ENCODE assay signal across 8 cellular contexts in genomic region chr1:197327776-197328364, GRCh38. TPM values are rescaled to one million over a fixed set of nuclear protein-coding genes. Genes with fewer than 3 reads are reported as not detected.
DNase-seq lines count a peak whose midpoint lies in the region; ATAC-seq and TF ChIP-seq lines count a peak whose summit lies in the region.

No MANE protein-coding gene starts in this region.

- TF ChIP-seq CTCF in heart right ventricle (IDR thresholded peaks at IDR 0.05) (peak; percentile 20 to 68 (median 49)), esophagus squamous epithelium (IDR thresholded peaks at IDR 0.05) (peak in 4 of 6 experiments; percentile 7 to 42 (median 30)), uterus (IDR thresholded peaks at IDR 0.05) (peak in 3 of 4 experiments; percentile 11 to 15 (median 13))

- TF ChIP-seq POLR2A in esophagus squamous epithelium (IDR thresholded peaks at IDR 0.05), result no peak
- no peak for TF ChIP-seq POLR2A in uterus (IDR thresholded peaks at IDR 0.05)

- 36 to 47% methylated on average over 2 of the region's 2 CpGs for WGBS in heart right ventricle, 2 donors
- WGBS in esophagus squamous epithelium, 2 donors, result 8 to 17% methylated on average over 2 of the region's 2 CpGs

- DNase-seq in heart right ventricle (no peak), cardiac septum (ENCODE audit: low spot score) (no peak), NCI-H69 (lab: John Stamatoyannopoulos, UW) (peak; percentile 40), esophagus squamous epithelium (lab: John Stamatoyannopoulos, UW) (no peak), uterus (no peak)
- DNase-seq in stimulated activated CD4-positive, alpha-beta T cell treated with anti-CD3 and anti-CD28 coated beads, Interleukin-1b, Interleukin-23, amount 100 ng/mL, for 48 hours, result no peak

- H3K27ac ChIP-seq in heart right ventricle, result no peak overlapping the region
- H3K27ac ChIP-seq in esophagus squamous epithelium, result no peak overlapping the region
- H3K27ac ChIP-seq in uterus, result no peak overlapping the region

- H3K27me3 ChIP-seq in heart right ventricle (no peaks in the 10 kb centered on the region), esophagus squamous epithelium (no peaks in the 10 kb centered on the region), uterus (no peaks in the 10 kb centered on the region)

- H3K36me3 ChIP-seq in heart right ventricle (no peaks in the 10 kb centered on the region), esophagus squamous epithelium (no peaks in the 10 kb centered on the region), uterus (no peaks in the 10 kb centered on the region)

- H3K4me3 ChIP-seq in heart right ventricle (no peak overlapping the region), esophagus squamous epithelium (no peak overlapping the region), uterus (no peak overlapping the region)

- H3K9me3 ChIP-seq in heart right ventricle (no peaks in the 10 kb centered on the region), esophagus squamous epithelium (no peaks in the 10 kb centered on the region), uterus (no peaks in the 10 kb centered on the region)

- intact Hi-C loops in heart right ventricle (cut with DNase I) (loop anchor here in 1 of 10 donors (2.0 kb wide), 1 partner anchor 29 kb away; no protein-coding TSS in a partner anchor), cardiac septum (cut with DNase I) (loop anchor here (2.0 kb wide), 1 partner anchor 31 kb away; no protein-coding TSS in a partner anchor), esophagus squamous epithelium (cut with DNase I) (no loop called here), uterus (cut with DNase I; ENCODE audit: low total_unique reads) (no loop called here)

- ATAC-seq in heart right ventricle (no peak), HG03442 (IDR thresholded peaks at IDR 0.05; ENCODE audit: unreplicated experiment) (no peak), GM21786 (IDR thresholded peaks at IDR 0.05; ENCODE audit: unreplicated experiment) (no peak)

- peaks cover 0 to 4% (median 0%) of the 10 kb centered on the region in 9 donors for H3K4me1 ChIP-seq in heart right ventricle
- H3K4me1 ChIP-seq in esophagus squamous epithelium, result no peaks in the 10 kb centered on the region
- no peaks in the 10 kb centered on the region for H3K4me1 ChIP-seq in uterus

RNA-seq across cellular contexts. Expression of gene CRB1, which starts 59.8 kb away (rescaled TPM):
- total RNA-seq in heart right ventricle, result 1 to 10 TPM in 1 of 10 donors, under 1 TPM in 8, not detected in 1; 0.10 to 1.5 (median 0.42) TPM
- under 1 TPM in 1 of 2 donors, not detected in 1; 0.04 TPM for polyA plus RNA-seq in heart right ventricle
- 0.24 TPM for total RNA-seq in cardiac septum
- total RNA-seq in esophagus squamous epithelium, result under 1 TPM in 1 of 4 donors, not detected in 3; 0.19 TPM
- total RNA-seq in uterus, result 1 to 10 TPM in 1 of 4 donors, under 1 TPM in 1, not detected in 2; 0.55 to 1.0 TPM
